Comparison of ENCODE assay signal across 16 cellular contexts in genomic region chr14:96125536-96125935, GRCh38.
DNase-seq lines count a peak whose midpoint lies in the region; ATAC-seq and TF ChIP-seq lines count a peak whose summit lies in the region.
"Had no signal": no experiment of that assay in that cellular context is flagged by ENCODE, and none has a peak within 500 bp of the region (broad histone marks: within the 10 kb centered on the region; RNA-seq: fewer than 3 reads in every experiment).

No MANE protein-coding gene starts in this region.

- peaks cover 19 to 53% of the 10 kb centered on the region in 2 experiments for H3K4me1 ChIP-seq in neutrophil (ENCODE audit: control insufficient read depth in 1 of 2, insufficient read depth in 1 of 2, low read depth in 1 of 2, low read length in 1 of 2)

- TF ChIP-seq CTCF in LNCaP clone FGC (IDR thresholded peaks at IDR 0.05; ENCODE audit: control insufficient read depth, extremely low read depth, insufficient read depth) (no peak), endothelial cell (IDR thresholded peaks at IDR 0.05; ENCODE audit: unreplicated experiment) (no peak), neutrophil (IDR thresholded peaks at IDR 0.05) (no peak), type B pancreatic cell (conservative IDR thresholded peaks at IDR 0.05) (no peak)

- H3K36me3 ChIP-seq in neutrophil, result no peaks in the 10 kb centered on the region

- peaks cover 4% of the 10 kb centered on the region for H3K27me3 Mint-ChIP-seq in endothelial cell (ENCODE audit: unreplicated experiment)
- no peaks in the 10 kb centered on the region for H3K27me3 Mint-ChIP-seq in type B pancreatic cell

- H3K27ac Mint-ChIP-seq in endothelial cell (ENCODE audit: unreplicated experiment) (peak overlapping the region; percentile 99), type B pancreatic cell (no peak overlapping the region)

- peak overlapping the region; percentile 56 for H3K27ac ChIP-seq in neutrophil

- no peaks in the 10 kb centered on the region for H3K36me3 Mint-ChIP-seq in endothelial cell (ENCODE audit: low read depth, unreplicated experiment)
- no peaks in the 10 kb centered on the region for H3K36me3 Mint-ChIP-seq in type B pancreatic cell

- H3K4me3 Mint-ChIP-seq in endothelial cell (ENCODE audit: unreplicated experiment) (no peak overlapping the region), type B pancreatic cell (no peak overlapping the region)

- peaks cover 3% of the 10 kb centered on the region for H3K27me3 ChIP-seq in neutrophil

- H3K4me3 ChIP-seq in LNCaP clone FGC (ENCODE audit: low read depth, low read length) (no peak overlapping the region), neutrophil (ENCODE audit: low read depth in 1 of 2, low read length in 1 of 2) (no peak overlapping the region)
- H3K4me3 ChIP-seq: skin epidermis had no signal

- H3K4me1 Mint-ChIP-seq in endothelial cell (ENCODE audit: unreplicated experiment) (peaks cover 15% of the 10 kb centered on the region), type B pancreatic cell (ENCODE audit: unreplicated experiment) (peaks cover under 1% of the 10 kb centered on the region)

- no peaks in the 10 kb centered on the region for H3K9me3 Mint-ChIP-seq in endothelial cell (ENCODE audit: unreplicated experiment)
- H3K9me3 Mint-ChIP-seq in type B pancreatic cell, result no peaks in the 10 kb centered on the region

- ATAC-seq in HG02840 (IDR thresholded peaks at IDR 0.05; ENCODE audit: low FRiP score, unreplicated experiment), result no peak
- no peak for ATAC-seq in GM19395 (IDR thresholded peaks at IDR 0.05; ENCODE audit: unreplicated experiment)
- ATAC-seq: left ventricle myocardium superior, Right ventricle myocardium inferior had no signal

- peak; percentile 21 for DNase-seq in activated CD8-positive, alpha-beta memory T cell treated with anti-CD3 and anti-CD28 coated beads for 24 hours
- DNase-seq in activated CD8-positive, alpha-beta memory T cell treated with anti-CD3 and anti-CD28 coated beads, Interleukin-2, amount 50 U/mL, for 48 hours, result no peak
- DNase-seq in LNCaP clone FGC (ENCODE audit: low read depth) (peak; percentile 33), endothelial cell (ENCODE audit: low spot score) (no peak), type B pancreatic cell (ENCODE audit: extremely low spot score, unreplicated experiment) (no peak)
- DNase-seq: activated CD4-positive, CD25-positive, alpha-beta regulatory T cell; KBM-7; left ventricle myocardium superior; NCI-H1105 treated with DMSO at 0.1 percent for 48 hours; NCI-H2171 treated with DMSO at 0.1 percent for 48 hours; stimulated activated CD4-positive, alpha-beta T cell treated with anti-CD3 and anti-CD28 coated beads, Interleukin-4, amount 100 ng/mL, for 1 hour had no signal

- H3K9me3 ChIP-seq in neutrophil, result no peaks in the 10 kb centered on the region

Comparison
In these comparisons a context has a peak if more than half of its experiments do, and no peak if none do; other contexts are left out.
1. DNase-seq: peak in activated CD8-positive, alpha-beta memory T cell treated with anti-CD3 and anti-CD28 coated beads for 24 hours (single experiment) and LNCaP clone FGC (single experiment); none in activated CD8-positive, alpha-beta memory T cell treated with anti-CD3 and anti-CD28 coated beads, Interleukin-2, amount 50 U/mL, for 48 hours (single experiment), endothelial cell (single experiment) and type B pancreatic cell (single experiment).